ENCODE assay signal across 17 cellular contexts in the genomic region with DNA sequence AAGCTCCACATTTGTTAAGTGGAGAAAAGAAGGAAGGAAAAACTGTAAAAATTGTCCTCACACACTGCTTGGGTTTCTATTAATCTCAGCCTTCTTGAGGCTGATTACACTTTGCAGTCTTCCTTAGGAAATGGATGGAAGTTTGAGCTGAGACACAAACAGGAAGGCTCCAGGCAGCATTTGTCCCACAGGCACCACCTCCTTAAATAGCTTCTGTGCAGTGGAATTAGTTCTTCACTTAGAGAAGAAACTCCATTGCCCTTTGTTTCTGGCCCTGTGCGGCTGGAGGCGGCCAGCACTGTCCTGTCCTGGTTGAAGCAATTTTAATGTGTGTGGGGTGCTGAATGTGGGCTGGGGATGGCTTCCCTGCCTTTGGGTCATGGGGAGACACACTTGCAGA. TPM values are rescaled to one million over a fixed set of nuclear protein-coding genes. Genes with fewer than 3 reads are reported as not detected.
"Had no signal": no experiment of that assay in that cellular context is flagged by ENCODE, and none has a peak within 500 bp of the region (broad histone marks: within the 10 kb centered on the region; RNA-seq: fewer than 3 reads in every experiment).

No MANE protein-coding gene starts in this region.

- H3K27me3 ChIP-seq: body of pancreas, esophagus muscularis mucosa, right atrium auricular region, spleen, transverse colon had no signal

- H3K4me3 Mint-ChIP-seq: activated naive CD4-positive, alpha-beta T cell treated with anti-CD3 and anti-CD28 coated beads, Interleukin-2, amount 50 U/mL, for 24 hours; stimulated activated naive B cell treated with anti-CD40 and anti-IgM and Interleukin-4, amounts not matched to agents 10 μg/mL and 1 μg/mL and 100 μg/mL, for 72 hours; T-helper 17 cell had no signal

- H3K27ac ChIP-seq: body of pancreas, esophagus muscularis mucosa, right atrium auricular region, spleen had no signal

- H3K27ac Mint-ChIP-seq: activated naive CD4-positive, alpha-beta T cell treated with anti-CD3 and anti-CD28 coated beads, Interleukin-2, amount 50 U/mL, for 24 hours; stimulated activated naive B cell treated with anti-CD40 and anti-IgM and Interleukin-4, amounts not matched to agents 10 μg/mL and 1 μg/mL and 100 μg/mL, for 72 hours; T-helper 17 cell had no signal

- ATAC-seq: activated CD4-positive, CD25-positive, alpha-beta regulatory T cell treated with anti-CD3 and anti-CD28 coated beads, Interleukin-2, amount 50 U/mL, for 24 hours; body of pancreas; stimulated activated naive B cell treated with anti-CD40 and anti-IgM and Interleukin-4, amounts not matched to agents 10 μg/mL and 1 μg/mL and 100 μg/mL, for 72 hours; T-helper 17 cell had no signal

- H3K4me1 ChIP-seq: body of pancreas, esophagus muscularis mucosa, right atrium auricular region, transverse colon had no signal

- H3K36me3 Mint-ChIP-seq: activated naive CD4-positive, alpha-beta T cell treated with anti-CD3 and anti-CD28 coated beads, Interleukin-2, amount 50 U/mL, for 24 hours; stimulated activated naive B cell treated with anti-CD40 and anti-IgM and Interleukin-4, amounts not matched to agents 10 μg/mL and 1 μg/mL and 100 μg/mL, for 72 hours had no signal

- H3K4me3 ChIP-seq: body of pancreas, esophagus muscularis mucosa, right atrium auricular region, spleen, transverse colon had no signal

- H3K36me3 ChIP-seq: esophagus muscularis mucosa, right atrium auricular region, spleen, transverse colon had no signal

- H3K4me1 Mint-ChIP-seq: activated naive CD4-positive, alpha-beta T cell treated with anti-CD3 and anti-CD28 coated beads, Interleukin-2, amount 50 U/mL, for 24 hours; stimulated activated naive B cell treated with anti-CD40 and anti-IgM and Interleukin-4, amounts not matched to agents 10 μg/mL and 1 μg/mL and 100 μg/mL, for 72 hours; T-helper 17 cell had no signal

- H3K9me3 ChIP-seq: body of pancreas, esophagus muscularis mucosa, right atrium auricular region, spleen, transverse colon had no signal

- H3K27me3 Mint-ChIP-seq: activated naive CD4-positive, alpha-beta T cell treated with anti-CD3 and anti-CD28 coated beads, Interleukin-2, amount 50 U/mL, for 24 hours; stimulated activated naive B cell treated with anti-CD40 and anti-IgM and Interleukin-4, amounts not matched to agents 10 μg/mL and 1 μg/mL and 100 μg/mL, for 72 hours; T-helper 17 cell had no signal

- DNase-seq: activated CD4-positive, alpha-beta T cell treated with anti-CD3 and anti-CD28 coated beads, Interleukin-2, amount 50 U/mL, for 4 hours; activated T-cell treated with anti-CD3 and anti-CD28 coated beads, Interleukin-2, amount 50 U/mL, for 1 hour; amniotic stem cell; body of pancreas; cerebellar nuclear complex; glutamatergic neuron; posterior cingulate gyrus; spleen; stimulated activated CD4-positive, alpha-beta T cell treated with anti-CD3 and anti-CD28 coated beads, Interleukin-1b, Interleukin-23, amount 100 ng/mL, for 48 hours; stimulated activated naive B cell treated with anti-CD40 and anti-IgM and Interleukin-4, amounts not matched to agents 10 μg/mL and 1 μg/mL and 100 μg/mL, for 72 hours; substantia nigra; T-helper 17 cell; transverse colon had no signal

RNA-seq across cellular contexts. Expression of a gene that starts 44.3 kb away (rescaled TPM):
- total RNA-seq: T-helper 17 cell had no signal
